Comparison of ENCODE assay signal across 1 cellular context in the genomic region with DNA sequence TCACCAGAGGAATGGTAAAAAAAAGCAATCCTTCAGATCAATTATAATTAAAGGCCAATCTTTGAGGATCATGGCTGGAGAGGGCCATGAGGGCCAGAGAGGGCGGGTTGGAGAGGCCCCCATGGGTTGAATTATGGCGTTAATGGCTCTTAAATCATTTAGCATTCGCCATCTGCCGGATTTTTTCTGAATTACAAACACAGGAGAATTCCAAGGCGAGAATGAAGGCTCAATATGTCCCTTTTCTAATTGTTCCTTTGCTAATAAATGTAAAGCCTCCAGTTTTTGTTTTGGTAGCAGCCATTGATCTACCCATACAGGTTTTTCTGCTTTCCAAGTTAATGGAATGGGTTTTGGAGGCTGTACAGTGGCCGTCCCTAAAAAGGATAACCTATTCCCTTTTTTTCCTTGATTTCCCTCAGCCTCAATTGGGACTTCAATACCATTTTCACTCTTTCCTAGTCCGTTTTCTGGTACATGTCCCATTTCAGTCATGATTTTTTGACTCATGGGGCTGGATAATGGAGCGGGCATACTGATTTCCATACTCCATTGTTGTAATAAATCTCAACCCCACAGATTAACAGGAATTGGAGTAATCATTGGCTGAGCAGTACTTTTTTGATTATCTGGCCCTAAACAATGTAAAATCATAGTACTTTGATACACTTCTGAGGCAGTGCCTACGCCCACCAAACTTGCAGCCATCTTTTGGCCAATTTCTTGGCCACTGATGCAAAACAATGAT.
TF ChIP-seq lines count a peak whose summit lies in the region.

No MANE protein-coding gene starts in this region.

TF ChIP-seq in HEK293, 187 proteins besides CTCF, POLR2A, EP300 and RAD21 (continued from another document):
- TF ChIP-seq, protein P1, sequence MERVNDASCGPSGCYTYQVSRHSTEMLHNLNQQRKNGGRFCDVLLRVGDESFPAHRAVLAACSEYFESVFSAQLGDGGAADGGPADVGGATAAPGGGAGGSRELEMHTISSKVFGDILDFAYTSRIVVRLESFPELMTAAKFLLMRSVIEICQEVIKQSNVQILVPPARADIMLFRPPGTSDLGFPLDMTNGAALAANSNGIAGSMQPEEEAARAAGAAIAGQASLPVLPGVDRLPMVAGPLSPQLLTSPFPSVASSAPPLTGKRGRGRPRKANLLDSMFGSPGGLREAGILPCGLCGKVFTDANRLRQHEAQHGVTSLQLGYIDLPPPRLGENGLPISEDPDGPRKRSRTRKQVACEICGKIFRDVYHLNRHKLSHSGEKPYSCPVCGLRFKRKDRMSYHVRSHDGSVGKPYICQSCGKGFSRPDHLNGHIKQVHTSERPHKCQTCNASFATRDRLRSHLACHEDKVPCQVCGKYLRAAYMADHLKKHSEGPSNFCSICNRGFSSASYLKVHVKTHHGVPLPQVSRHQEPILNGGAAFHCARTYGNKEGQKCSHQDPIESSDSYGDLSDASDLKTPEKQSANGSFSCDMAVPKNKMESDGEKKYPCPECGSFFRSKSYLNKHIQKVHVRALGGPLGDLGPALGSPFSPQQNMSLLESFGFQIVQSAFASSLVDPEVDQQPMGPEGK (tag by site-specific recombination; IDR thresholded peaks at IDR 0.05), result peak; percentile 33; the same call in 1 of the 2 replicates
- 0 out of 2 replicates have a peak, but pooled peaks have one; percentile 12 for TF ChIP-seq ZBTB8A (tag by site-specific recombination; IDR thresholded peaks at IDR 0.05)
- TF ChIP-seq ZNF654 (tag by site-specific recombination; IDR thresholded peaks at IDR 0.05; ENCODE audit: low read depth), result peak; percentile 58
